Comparison of ENCODE assay signal across 25 cellular contexts in the genomic region with DNA sequence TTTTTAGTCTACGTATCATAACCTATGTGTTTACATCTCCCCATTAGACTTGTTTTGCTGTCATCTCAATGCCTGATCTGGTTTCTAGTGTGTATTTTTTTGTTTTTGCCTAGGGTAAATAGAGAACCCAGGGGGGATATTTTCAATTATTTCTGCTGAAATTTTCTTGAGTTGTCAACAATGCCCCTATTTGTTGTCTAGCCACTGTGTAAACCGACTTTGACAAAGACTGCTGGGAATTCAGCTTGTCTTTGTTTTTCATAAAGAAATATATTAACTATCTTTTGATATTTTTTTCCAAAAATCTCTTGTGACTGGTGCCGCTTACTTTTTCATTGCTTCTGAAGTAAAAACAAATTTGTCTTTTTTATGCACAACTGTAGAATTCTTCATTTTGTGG.
"Had no signal": no experiment of that assay in that cellular context is flagged by ENCODE, and none has a peak within 500 bp of the region (broad histone marks: within the 10 kb centered on the region; RNA-seq: fewer than 3 reads in every experiment).

No MANE protein-coding gene starts in this region.

- H3K4me1 Mint-ChIP-seq: naive B cell, nephron progenitor cell had no signal

- H3K27ac Mint-ChIP-seq: naive B cell; natural killer cell; nephron progenitor cell; neural progenitor cell; progenitor cell of endocrine pancreas; stimulated activated naive CD8-positive, alpha-beta T cell treated with anti-CD3 and anti-CD28 coated beads, Interleukin-15, Interleukin-2, amounts not matched to agents 100 ng/mL and 50 ng/mL, for 24 hours had no signal

- H3K4me3 Mint-ChIP-seq: naive B cell; natural killer cell; nephron progenitor cell; neural progenitor cell; stimulated activated naive CD8-positive, alpha-beta T cell treated with anti-CD3 and anti-CD28 coated beads, Interleukin-15, Interleukin-2, amounts not matched to agents 100 ng/mL and 50 ng/mL, for 24 hours had no signal

- H3K9me3 Mint-ChIP-seq: naive B cell; natural killer cell; nephron progenitor cell; neural progenitor cell; stimulated activated naive CD8-positive, alpha-beta T cell treated with anti-CD3 and anti-CD28 coated beads, Interleukin-15, Interleukin-2, amounts not matched to agents 100 ng/mL and 50 ng/mL, for 24 hours had no signal

- ATAC-seq: left cardiac atrium, left lung, lower lobe of right lung, natural killer cell, right lobe of liver had no signal

- H3K36me3 Mint-ChIP-seq: naive B cell, natural killer cell had no signal

- H3K27me3 Mint-ChIP-seq: naive B cell; progenitor cell of endocrine pancreas; stimulated activated naive CD8-positive, alpha-beta T cell treated with anti-CD3 and anti-CD28 coated beads, Interleukin-15, Interleukin-2, amounts not matched to agents 100 ng/mL and 50 ng/mL, for 24 hours had no signal

- DNase-seq: kidney glomerular epithelial cell; left cardiac atrium; left lung; lower lobe of right lung; mammary epithelial cell; mesenchymal stem cell; naive B cell; natural killer cell; nephron progenitor cell; occipital lobe; right lobe of liver; stimulated activated CD4-positive, alpha-beta T cell treated with anti-CD3 and anti-CD28 coated beads, Interleukin-1b, Interleukin-23, amount 100 ng/mL, for 48 hours; stimulated activated CD4-positive, alpha-beta T cell treated with anti-CD3 and anti-CD28 coated beads, Interleukin-2, amount 100 ng/mL, for 48 hours; stimulated activated naive CD4-positive, alpha-beta T cell; testis; thyroid gland; transverse colon; upper lobe of left lung had no signal

- H3K27ac ChIP-seq: left lung, lower lobe of right lung, neural progenitor cell, neutrophil, parathyroid adenoma, right atrium auricular region, right lobe of liver, testis, thyroid gland, transverse colon, upper lobe of left lung, vagina had no signal
